8 cellular contexts compared by ENCODE assay signal in the genomic region with DNA sequence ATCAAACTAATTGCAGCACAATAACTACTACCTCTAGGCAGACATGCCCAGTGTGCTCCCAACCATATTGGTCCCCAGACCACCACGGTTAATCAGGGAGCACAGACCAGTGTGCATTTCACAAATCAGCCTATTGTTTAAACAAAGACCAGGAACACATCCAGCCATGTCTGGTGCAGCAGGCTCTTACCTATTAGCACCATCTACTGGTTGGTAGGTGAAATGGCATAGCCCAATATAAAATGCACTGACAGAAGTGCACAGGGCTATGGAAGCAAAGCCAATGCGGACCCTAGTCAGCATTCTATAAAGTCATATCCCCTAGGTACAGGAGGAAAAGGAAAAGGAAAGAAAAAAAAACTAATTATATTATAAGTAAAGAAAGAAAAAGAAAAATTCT. TPM values are rescaled to one million over a fixed set of nuclear protein-coding genes. Genes with fewer than 3 reads are reported as not detected.
A peak's percentile ranks its signal among the peaks of the same experiment; 100 is the strongest.
DNase-seq lines count a peak whose midpoint lies in the region; ATAC-seq, FAIRE-seq and TF ChIP-seq lines count a peak whose summit lies in the region.

No MANE protein-coding gene starts in this region.

- H2BK15ac ChIP-seq in H9 (ENCODE audit: low read depth, low read length) = no peak overlapping the region

- no peak overlapping the region for H3T11ph ChIP-seq in H9 (ENCODE audit: low read length)

- H3K4me1 ChIP-seq in A549 (no peaks in the 10 kb centered on the region), H9 (ENCODE audit: insufficient read depth, low read length) (no peaks in the 10 kb centered on the region), RWPE2 (ENCODE audit: insufficient read depth, poor library complexity, severe bottlenecking) (no peaks in the 10 kb centered on the region), tibial nerve (no peaks in the 10 kb centered on the region)

- H3K4me3 ChIP-seq in A549 = no peak overlapping the region
- no peak overlapping the region for H3K4me3 ChIP-seq in GM12865 (ENCODE audit: low read depth, low read length)
- H3K4me3 ChIP-seq in RWPE2 (ENCODE audit: severe bottlenecking) = no peak overlapping the region
- no peak overlapping the region for H3K4me3 ChIP-seq in fibroblast of villous mesenchyme (ENCODE audit: low read depth, low read length)
- H3K4me3 ChIP-seq in tibial nerve = no peak overlapping the region

- no peak overlapping the region for H2AK5ac ChIP-seq in H9 (ENCODE audit: insufficient read length, low read length)

- no peaks in the 10 kb centered on the region for H4K20me1 ChIP-seq in H9 (ENCODE audit: control insufficient read depth, insufficient read depth, insufficient read length)

- peak; percentile 24; the same call in 1 of the 3 replicates for TF ChIP-seq CTCF in A549 (IDR thresholded peaks at IDR 0.05)
- peak; percentile 51 for TF ChIP-seq CTCF in GM12865 (IDR thresholded peaks at IDR 0.05; ENCODE audit: insufficient read depth, low read depth, low read length, missing control alignments)
- peak; percentile 78 for TF ChIP-seq CTCF in H9 (conservative IDR thresholded peaks at IDR 0.05)
- peak; percentile 68 for TF ChIP-seq CTCF in LNCAP (IDR thresholded peaks at IDR 0.05)
- peak; percentile 55 for TF ChIP-seq CTCF in RWPE2 (IDR thresholded peaks at IDR 0.05; ENCODE audit: poor library complexity, severe bottlenecking)
- peak; percentile 57 for TF ChIP-seq CTCF in fibroblast of villous mesenchyme (IDR thresholded peaks at IDR 0.05; ENCODE audit: insufficient read depth, low read depth, low read length)
- peak in 3 of 5 experiments; percentile 14 to 66 (median 39) for TF ChIP-seq CTCF in tibial nerve (IDR thresholded peaks at IDR 0.05)

- POLR2A ChIA-PET in A549 (lab: Yijun Ruan, JAX) = no interaction called here

- H3K4me3 Mint-ChIP-seq in H9 = no peak overlapping the region

- DNase-seq in A549 (ENCODE audit: low read depth in 1 of 2, low spot score in 1 of 2) (peak; percentile 2 to 33), GM12865 (ENCODE audit: low read depth) (peak; percentile 18), H9 (no peak), RWPE2 (ENCODE audit: low spot score) (no peak), fibroblast of villous mesenchyme (ENCODE audit: low read depth) (peak; percentile 3), tibial nerve (ENCODE audit: low spot score in 2 of 2) (no peak)
- no peak for DNase-seq in stimulated activated naive CD8-positive, alpha-beta T cell treated with anti-CD3 and anti-CD28 coated beads, Interleukin-15, Interleukin-2, amounts not matched to agents 100 U/mL and 50 U/mL, for 24 hours

- peak in 1 of 2 experiments; percentile 74; a peak in 3 of 6 replicates for ATAC-seq in A549
- peak; percentile 45; the same call in 1 of the 3 replicates for ATAC-seq in RWPE2 (ENCODE audit: low read depth)
- ATAC-seq in stimulated activated naive CD8-positive, alpha-beta T cell treated with anti-CD3 and anti-CD28 coated beads, Interleukin-15, Interleukin-2, amounts not matched to agents 100 U/mL and 50 U/mL, for 24 hours = no peak

- peaks cover 0 to 4% (median 0%) of the 10 kb centered on the region in 3 experiments; a peak in 2 of 7 replicates for H3K36me3 Mint-ChIP-seq in H9 (ENCODE audit: insufficient read depth in 1 of 3, low read depth in 3 of 3)

- FAIRE-seq in A549 (lab: Jason Lieb, UNC) = peak; percentile 73

- H3K23ac ChIP-seq in H9 (ENCODE audit: insufficient read length, low read depth, low read length) = no peak overlapping the region

- no peak overlapping the region for H3K9ac ChIP-seq in H9 (ENCODE audit: extremely low read depth, insufficient read length, low read length)

- TF ChIP-seq RAD21 in A549 (conservative IDR thresholded peaks at IDR 0.05 in 1 of 2, IDR thresholded peaks at IDR 0.05 in 1 of 2) = peak in 1 of 2 experiments; percentile 42; a peak in 1 of 5 replicates

- H3K56ac ChIP-seq in H9 (ENCODE audit: insufficient read length, low read depth, low read length) = no peak overlapping the region

- TF ChIP-seq POLR2A in A549 (IDR thresholded peaks at IDR 0.05; ENCODE audit: low read length) (no peak), tibial nerve (IDR thresholded peaks at IDR 0.05) (no peak)

- H2BK5ac ChIP-seq in H9 (ENCODE audit: insufficient read length, low read length) = no peak overlapping the region

- no peak overlapping the region for H2BK120ac ChIP-seq in H9 (ENCODE audit: low read depth, low read length, poor library complexity, severe bottlenecking)

- no peak overlapping the region for H4K5ac ChIP-seq in H9 (ENCODE audit: insufficient read length, low read depth, low read length)

- H2BK12ac ChIP-seq in H9 (ENCODE audit: insufficient read length, low read depth, low read length) = no peak overlapping the region

- H3K27me3 Mint-ChIP-seq in H9 (ENCODE audit: low read depth) = no peaks in the 10 kb centered on the region

- H3K79me2 ChIP-seq in H9 (ENCODE audit: insufficient read depth, low read length) = no peaks in the 10 kb centered on the region

- H3K18ac ChIP-seq in H9 (ENCODE audit: insufficient read length, low read depth, low read length) = no peak overlapping the region

- no peak overlapping the region for H3K4ac ChIP-seq in H9 (ENCODE audit: low read depth, low read length)

- H3K27ac ChIP-seq in A549 = no peak overlapping the region
- no peak overlapping the region for H3K27ac ChIP-seq in H9 (ENCODE audit: insufficient read length, low read depth, low read length)
- H3K27ac ChIP-seq in RWPE2 (ENCODE audit: poor library complexity, severe bottlenecking) = no peak overlapping the region
- H3K27ac ChIP-seq in tibial nerve = no peak overlapping the region

- no peak overlapping the region for H4K91ac ChIP-seq in H9 (ENCODE audit: insufficient read length, low read depth, low read length)

- H2BK20ac ChIP-seq in H9 (ENCODE audit: low read depth, low read length, poor library complexity, severe bottlenecking) = no peak overlapping the region

- H3K36me3 ChIP-seq in RWPE2 (ENCODE audit: low read depth) (no peaks in the 10 kb centered on the region), tibial nerve (no peaks in the 10 kb centered on the region)

- 12% methylated on average over 2 of the region's 2 CpGs for WGBS in A549 (ENCODE audit: missing lambda C conversion rate)
- WGBS in H9 (ENCODE audit: extremely low coverage, insufficient read length, low lambda C conversion rate) = no CpG with 5 or more reads among the region's 2 CpGs
- WGBS in tibial nerve, 2 donors = 12 to 16% methylated on average over 2 of the region's 2 CpGs

- H2AFZ ChIP-seq in H9 (ENCODE audit: low read length) = no peak overlapping the region

- H3K9me3 ChIP-seq in A549 = no peaks in the 10 kb centered on the region
- H3K9me3 ChIP-seq in H9 (ENCODE audit: control insufficient read depth, low read depth, low read length) = no peaks in the 10 kb centered on the region
- no peaks in the 10 kb centered on the region for H3K9me3 ChIP-seq in RWPE2 (ENCODE audit: severe bottlenecking)
- H3K9me3 ChIP-seq in tibial nerve = no peaks in the 10 kb centered on the region

- TF ChIP-seq EP300 in A549 (IDR thresholded peaks at IDR 0.05) = no peak
- TF ChIP-seq EP300 in tibial nerve (IDR thresholded peaks at IDR 0.05) = no peak

- H4K8ac ChIP-seq in H9 (replicated peaks; ENCODE audit: insufficient read length, low read depth, low read length) = no peak overlapping the region

- H3K9me3 Mint-ChIP-seq in H9 = peaks cover 48 to 57% of the 10 kb centered on the region in 2 experiments

- H3K4me1 Mint-ChIP-seq in H9 = no peaks in the 10 kb centered on the region

- H3K23me2 ChIP-seq in H9 (ENCODE audit: insufficient read length, low read depth, low read length, poor library complexity, severe bottlenecking) = no peaks in the 10 kb centered on the region

- H3K14ac ChIP-seq in H9 (ENCODE audit: insufficient read depth, low read length) = no peak overlapping the region

- CTCF ChIA-PET in A549 (lab: Yijun Ruan, JAX) = no interaction called here

- no peaks in the 10 kb centered on the region for H3K79me1 ChIP-seq in H9 (ENCODE audit: insufficient read depth, low read depth, low read length, poor library complexity, severe bottlenecking)

- H3K4me2 ChIP-seq in A549 (no peak overlapping the region), H9 (ENCODE audit: insufficient read depth, insufficient read length, low read length) (no peak overlapping the region)

- no peaks in the 10 kb centered on the region for H3K27me3 ChIP-seq in H9 (ENCODE audit: insufficient read depth, low read length)
- no peaks in the 10 kb centered on the region for H3K27me3 ChIP-seq in RWPE2 (ENCODE audit: insufficient read depth, poor library complexity, severe bottlenecking)
- H3K27me3 ChIP-seq in tibial nerve = no peaks in the 10 kb centered on the region

- H3K27ac Mint-ChIP-seq in H9 = no peak overlapping the region

TF ChIP-seq in A549, 52 proteins besides CTCF, POLR2A, EP300 and RAD21:
- TF ChIP-seq FOSB (CRISPR knock-in tag; IDR thresholded peaks at IDR 0.05) (no peak), ZFP36 (IDR thresholded peaks at IDR 0.05; ENCODE audit: borderline replicate concordance, partially characterized antibody) (no peak)

RNA-seq across cellular contexts. Expression of gene CYLC1, which starts 15.5 kb away (rescaled TPM):
- polyA plus RNA-seq in A549 (2011; rRNA removed) = not detected in 2 replicates
- not detected in 2 replicates for polyA plus RNA-seq in A549 (2012; cell fraction: cytosol; rRNA removed)
- polyA plus RNA-seq in A549 (2012; cell fraction: nucleus; rRNA removed) = not detected in 2 replicates
- polyA plus RNA-seq in A549 (2017; fragmentation: RNase III; extraction: RNeasy Plus Mini Kit Qiagen cat#74134 plus additional on column Dnase treatment) = not detected in 3 replicates
- polyA minus RNA-seq in A549 (2011; rRNA and poly(A)+ RNA removed) = not detected in 2 replicates
- not detected in 2 replicates for total RNA-seq in H9 (2021)
- total RNA-seq in fibroblast of villous mesenchyme = not detected in 2 replicates
- not detected for total RNA-seq in tibial nerve

Comparison
In these comparisons a context has a peak if more than half of its experiments do, and no peak if none do; other contexts are left out.
1. DNase-seq: peak in A549 (2 of 2), GM12865 (single experiment) and fibroblast of villous mesenchyme (single experiment); none in H9 (single experiment), RWPE2 (single experiment), tibial nerve (0 of 2) and stimulated activated naive CD8-positive, alpha-beta T cell treated with anti-CD3 and anti-CD28 coated beads, Interleukin-15, Interleukin-2, amounts not matched to agents 100 U/mL and 50 U/mL, for 24 hours (single experiment).
2. CTCF ChIP-seq: peak in every context shown above with its lines; median percentile 78 in H9; 68 in LNCAP; 57 in fibroblast of villous mesenchyme; 55 in RWPE2; 51 in GM12865; 39 in tibial nerve; 24 in A549.